10 cellular contexts compared by ENCODE assay signal in genomic region chr2:19801367-19802087, GRCh38.
DNase-seq lines count a peak whose midpoint lies in the region; ATAC-seq, FAIRE-seq and TF ChIP-seq lines count a peak whose summit lies in the region.
"Had no signal": no experiment of that assay in that cellular context is flagged by ENCODE, and none has a peak within 500 bp of the region (broad histone marks: within the 10 kb centered on the region; RNA-seq: fewer than 3 reads in every experiment).

No MANE protein-coding gene starts in this region.

- H4K20me1 ChIP-seq in astrocyte (ENCODE audit: insufficient read depth, low read length), result no peaks in the 10 kb centered on the region

- no peak for ATAC-seq in CD8-positive, alpha-beta T cell

- H3K27ac Mint-ChIP-seq in HFFc6, result peak overlapping the region; percentile 62; the same call in 1 of the 2 replicates
- peak overlapping the region; percentile 48 for H3K27ac Mint-ChIP-seq in astrocyte (ENCODE audit: unreplicated experiment)
- no peak overlapping the region for H3K27ac Mint-ChIP-seq in CD8-positive, alpha-beta T cell
- H3K27ac Mint-ChIP-seq: T-helper 2 cell treated with Interferon-gamma antibody and Interleukin-4, amounts not matched to agents 5 μg/mL and 100 μg/mL, for 36 hours had no signal

- H2AFZ ChIP-seq in astrocyte (ENCODE audit: low read depth, low read length), result no peak overlapping the region

- H3K4me2 ChIP-seq in astrocyte (ENCODE audit: low read length), result peak overlapping the region; percentile 70

- DNase-seq in HFFc6 (peak; percentile 95), astrocyte (ENCODE audit: low read depth) (peak; percentile 98), iPS-NIHi11 (ENCODE audit: low spot score) (peak; percentile 70), testis (peak; percentile 26), NCI-H82 (lab: John Stamatoyannopoulos, UW) (no peak), GM10248 (ENCODE audit: extremely low spot score) (no peak)
- DNase-seq in CD8-positive, alpha-beta T cell, result no peak
- DNase-seq in stimulated activated CD4-positive, alpha-beta T cell treated with anti-CD3 and anti-CD28 coated beads, Interleukin-4, amount 100 ng/mL, for 1 hour, result no peak

- peak; percentile 77 for FAIRE-seq in astrocyte (lab: Jason Lieb, UNC)

- H3K4me3 Mint-ChIP-seq in HFFc6 (peak overlapping the region; percentile 46), astrocyte (ENCODE audit: unreplicated experiment) (no peak overlapping the region)
- H3K4me3 Mint-ChIP-seq in CD8-positive, alpha-beta T cell, result no peak overlapping the region
- H3K4me3 Mint-ChIP-seq: T-helper 2 cell treated with Interferon-gamma antibody and Interleukin-4, amounts not matched to agents 5 μg/mL and 100 μg/mL, for 36 hours had no signal

- H3K27ac ChIP-seq in astrocyte (ENCODE audit: low read depth, low read length) (peak overlapping the region; percentile 71), testis (no peak overlapping the region)
- no peak overlapping the region for H3K27ac ChIP-seq in CD8-positive, alpha-beta T cell (ENCODE audit: low read depth, low read length)
- H3K27ac ChIP-seq: neutrophil had no signal

- H3K27me3 ChIP-seq in astrocyte (ENCODE audit: insufficient read depth, low read length), result no peaks in the 10 kb centered on the region
- H3K27me3 ChIP-seq in testis, result no peaks in the 10 kb centered on the region
- no peaks in the 10 kb centered on the region for H3K27me3 ChIP-seq in CD8-positive, alpha-beta T cell (ENCODE audit: insufficient read depth, low read length)
- H3K27me3 ChIP-seq: neutrophil had no signal

- no peaks in the 10 kb centered on the region for H3K79me2 ChIP-seq in astrocyte (ENCODE audit: insufficient read depth, low read length)

- no peak for TF ChIP-seq POLR2A in testis (IDR thresholded peaks at IDR 0.05)

- H3K36me3 Mint-ChIP-seq in HFFc6 (ENCODE audit: low read depth) (no peaks in the 10 kb centered on the region), astrocyte (ENCODE audit: low read depth, unreplicated experiment) (no peaks in the 10 kb centered on the region)
- H3K36me3 Mint-ChIP-seq in CD8-positive, alpha-beta T cell, result no peaks in the 10 kb centered on the region

- H3K4me3 ChIP-seq in astrocyte (ENCODE audit: insufficient read depth, low read depth, low read length) (peak overlapping the region; percentile 20), testis (no peak overlapping the region)
- H3K4me3 ChIP-seq in CD8-positive, alpha-beta T cell (ENCODE audit: low read depth, low read length), result no peak overlapping the region

- intact Hi-C loops in testis (cut with DNase I; ENCODE audit: low total_unique reads), result no loop called here
- intact Hi-C loops in CD8-positive, alpha-beta T cell (cut with DNase I, micrococcal nuclease), result no loop called here

- H3K9me3 Mint-ChIP-seq in HFFc6 (no peaks in the 10 kb centered on the region), astrocyte (ENCODE audit: unreplicated experiment) (peaks cover 4% of the 10 kb centered on the region)
- H3K9me3 Mint-ChIP-seq in CD8-positive, alpha-beta T cell, result no peaks in the 10 kb centered on the region
- H3K9me3 Mint-ChIP-seq: T-helper 2 cell treated with Interferon-gamma antibody and Interleukin-4, amounts not matched to agents 5 μg/mL and 100 μg/mL, for 36 hours had no signal

- H3K36me3 ChIP-seq in astrocyte (ENCODE audit: insufficient read depth, low read length) (no peaks in the 10 kb centered on the region), testis (ENCODE audit: low read depth, missing control alignments) (no peaks in the 10 kb centered on the region)
- H3K36me3 ChIP-seq in CD8-positive, alpha-beta T cell (ENCODE audit: insufficient read depth, low read length), result no peaks in the 10 kb centered on the region
- H3K36me3 ChIP-seq: neutrophil had no signal

- no peaks in the 10 kb centered on the region for H3K9me3 ChIP-seq in astrocyte (ENCODE audit: insufficient read depth, low read depth, low read length)
- H3K9me3 ChIP-seq in testis, result no peaks in the 10 kb centered on the region
- H3K9me3 ChIP-seq in CD8-positive, alpha-beta T cell (ENCODE audit: low read length), result no peaks in the 10 kb centered on the region
- H3K9me3 ChIP-seq: neutrophil had no signal

- TF ChIP-seq CTCF in HFFc6 (IDR thresholded peaks at IDR 0.05) (no peak), astrocyte (IDR thresholded peaks at IDR 0.05; ENCODE audit: insufficient read depth, low read depth, low read length) (no peak), testis (IDR thresholded peaks at IDR 0.05) (no peak), GM10248 (IDR thresholded peaks at IDR 0.05; ENCODE audit: control extremely low read depth, extremely low read depth, low read depth, missing control alignments) (no peak)
- no peak for TF ChIP-seq CTCF in CD8-positive, alpha-beta T cell (IDR thresholded peaks at IDR 0.05)

- H3K4me1 Mint-ChIP-seq in HFFc6 (ENCODE audit: low read depth) (peaks cover 52% of the 10 kb centered on the region), astrocyte (ENCODE audit: low read depth, unreplicated experiment) (peaks cover 30% of the 10 kb centered on the region)
- H3K4me1 Mint-ChIP-seq in CD8-positive, alpha-beta T cell (ENCODE audit: low read depth), result no peaks in the 10 kb centered on the region

- H3K27me3 Mint-ChIP-seq in HFFc6 (ENCODE audit: insufficient read depth) (peaks cover 16% of the 10 kb centered on the region; the same call in 1 of the 2 replicates), astrocyte (ENCODE audit: low read depth, unreplicated experiment) (peaks cover 11% of the 10 kb centered on the region)
- peaks cover 12% of the 10 kb centered on the region for H3K27me3 Mint-ChIP-seq in CD8-positive, alpha-beta T cell (ENCODE audit: low read depth)

- peak overlapping the region; percentile 47 for H3K9ac ChIP-seq in astrocyte (ENCODE audit: low read length)

- CTCF ChIA-PET in CD8-positive, alpha-beta T cell (lab: Charles Lee), result no interaction called here
- CTCF ChIA-PET in GM10248 (lab: Yijun Ruan, JAX), result interaction anchor here (1.1 kb wide), 1 partner anchor 17 kb away, joined by 3 read pairs; no protein-coding TSS in a partner anchor

- 75 to 77% methylated on average over 14 to 15 of the region's 15 CpGs for WGBS in testis, 2 donors

- POLR2A ChIA-PET in CD8-positive, alpha-beta T cell (lab: Charles Lee), result no interaction called here
- POLR2A ChIA-PET in GM10248 (lab: Yijun Ruan, JAX), result no interaction called here

- peaks cover 23% of the 10 kb centered on the region for H3K4me1 ChIP-seq in astrocyte (ENCODE audit: insufficient read depth, low read length)
- no peaks in the 10 kb centered on the region for H3K4me1 ChIP-seq in testis
- H3K4me1 ChIP-seq in CD8-positive, alpha-beta T cell (ENCODE audit: insufficient read depth, low read length), result no peaks in the 10 kb centered on the region

Comparison
In these comparisons a context has a peak if more than half of its experiments do, and no peak if none do; other contexts are left out.
1. DNase-seq: peak in HFFc6 (single experiment), astrocyte (single experiment), iPS-NIHi11 (single experiment) and testis (single experiment); none in CD8-positive, alpha-beta T cell (0 of 7), NCI-H82 (single experiment), stimulated activated CD4-positive, alpha-beta T cell treated with anti-CD3 and anti-CD28 coated beads, Interleukin-4, amount 100 ng/mL, for 1 hour (single experiment) and GM10248 (single experiment).